In genomic region chr6:136791296-136792065, GRCh38 we compare ENCODE assay signal across 8 cellular contexts. TPM values are rescaled to one million over a fixed set of nuclear protein-coding genes. Genes with fewer than 3 reads are reported as not detected.
DNase-seq lines count a peak whose midpoint lies in the region; ATAC-seq and TF ChIP-seq lines count a peak whose summit lies in the region.

No MANE protein-coding gene starts in this region.

- peak; percentile 83 for TF ChIP-seq POLR2A in GM19099 (IDR thresholded peaks at IDR 0.05; ENCODE audit: extremely low read depth, insufficient read length, low read depth)

- TF ChIP-seq CTCF in OCI-LY3 (IDR thresholded peaks at IDR 0.05; ENCODE audit: low read depth, low read length) (no peak), fibroblast of the aortic adventitia (IDR thresholded peaks at IDR 0.05; ENCODE audit: insufficient read depth, low read length) (no peak), neural crest cell (conservative IDR thresholded peaks at IDR 0.05) (no peak)

- peak overlapping the region; percentile 96 to 99 (median 98) for H3K4me3 Mint-ChIP-seq in CD4-positive, CD25-positive, alpha-beta regulatory T cell
- H3K4me3 Mint-ChIP-seq in activated T-helper 17 cell treated with anti-CD3 and anti-CD28 coated beads, Interleukin-2, amount 50 U/mL, for 72 hours = peak overlapping the region; percentile 97
- peak overlapping the region; percentile 89 for H3K4me3 Mint-ChIP-seq in neural crest cell

- H2AFZ ChIP-seq in OCI-LY3 (ENCODE audit: low read depth, low read length) = peak overlapping the region; percentile 25; the same call in 1 of the 2 replicates

- peaks cover 0 to 1% (median 0%) of the 10 kb centered on the region in 7 donors for H3K9me3 Mint-ChIP-seq in CD4-positive, CD25-positive, alpha-beta regulatory T cell
- H3K9me3 Mint-ChIP-seq in activated T-helper 17 cell treated with anti-CD3 and anti-CD28 coated beads, Interleukin-2, amount 50 U/mL, for 72 hours = no peaks in the 10 kb centered on the region
- no peaks in the 10 kb centered on the region for H3K9me3 Mint-ChIP-seq in neural crest cell

- H3K27me3 Mint-ChIP-seq in CD4-positive, CD25-positive, alpha-beta regulatory T cell = no peaks in the 10 kb centered on the region
- no peaks in the 10 kb centered on the region for H3K27me3 Mint-ChIP-seq in activated T-helper 17 cell treated with anti-CD3 and anti-CD28 coated beads, Interleukin-2, amount 50 U/mL, for 72 hours
- H3K27me3 Mint-ChIP-seq in neural crest cell (ENCODE audit: low read depth) = peaks cover 84% of the 10 kb centered on the region

- peaks cover 16 to 47% (median 34%) of the 10 kb centered on the region in 4 donors for H3K4me1 Mint-ChIP-seq in CD4-positive, CD25-positive, alpha-beta regulatory T cell
- H3K4me1 Mint-ChIP-seq in activated T-helper 17 cell treated with anti-CD3 and anti-CD28 coated beads, Interleukin-2, amount 50 U/mL, for 72 hours = peaks cover 34% of the 10 kb centered on the region
- peaks cover 11% of the 10 kb centered on the region for H3K4me1 Mint-ChIP-seq in neural crest cell

- no peaks in the 10 kb centered on the region for H3K36me3 ChIP-seq in CD4-positive, CD25-positive, alpha-beta regulatory T cell (ENCODE audit: control insufficient read depth, insufficient read depth, low read length)
- H3K36me3 ChIP-seq in OCI-LY3 (replicated peaks; ENCODE audit: low read depth, low read length) = no peaks in the 10 kb centered on the region
- no peaks in the 10 kb centered on the region for H3K36me3 ChIP-seq in thymus (ENCODE audit: control insufficient read depth, insufficient read depth)

- peaks cover 3% of the 10 kb centered on the region for H3K36me3 Mint-ChIP-seq in CD4-positive, CD25-positive, alpha-beta regulatory T cell
- H3K36me3 Mint-ChIP-seq in activated T-helper 17 cell treated with anti-CD3 and anti-CD28 coated beads, Interleukin-2, amount 50 U/mL, for 72 hours (ENCODE audit: low read depth) = peaks cover 21% of the 10 kb centered on the region
- H3K36me3 Mint-ChIP-seq in neural crest cell (ENCODE audit: low read depth) = no peaks in the 10 kb centered on the region

- peaks cover 48% of the 10 kb centered on the region for H3K4me1 ChIP-seq in CD4-positive, CD25-positive, alpha-beta regulatory T cell (ENCODE audit: control insufficient read depth, insufficient read depth, low read length, poor library complexity, severe bottlenecking)
- H3K4me1 ChIP-seq in OCI-LY3 (ENCODE audit: low read length) (peaks cover 7% of the 10 kb centered on the region), thymus (ENCODE audit: control insufficient read depth, insufficient read depth, low read length) (peaks cover 9% of the 10 kb centered on the region)

- peak overlapping the region; percentile 93 for H3K4me2 ChIP-seq in OCI-LY3 (ENCODE audit: low read length)

- WGBS in thymus = under 1% methylated on average over 60 of the region's 60 CpGs

- peak overlapping the region; percentile 95 to 98 (median 97) for H3K27ac Mint-ChIP-seq in CD4-positive, CD25-positive, alpha-beta regulatory T cell
- peak overlapping the region; percentile 94 for H3K27ac Mint-ChIP-seq in activated T-helper 17 cell treated with anti-CD3 and anti-CD28 coated beads, Interleukin-2, amount 50 U/mL, for 72 hours
- no peak overlapping the region for H3K27ac Mint-ChIP-seq in neural crest cell (ENCODE audit: unreplicated experiment)

- no peaks in the 10 kb centered on the region for H3K79me2 ChIP-seq in OCI-LY3 (ENCODE audit: low read length)

- H3K4me3 ChIP-seq in CD4-positive, CD25-positive, alpha-beta regulatory T cell (ENCODE audit: low read depth, low read length) = peak overlapping the region; percentile 95
- H3K4me3 ChIP-seq in OCI-LY3 (ENCODE audit: low read length) (peak overlapping the region; percentile 96), fibroblast of the aortic adventitia (ENCODE audit: low read depth, low read length) (peak overlapping the region; percentile 92), thymus (ENCODE audit: low read length) (peak overlapping the region; percentile 59)

- DNase-seq in CD4-positive, CD25-positive, alpha-beta regulatory T cell = peak; percentile 29 to 78 (median 46)
- DNase-seq in fibroblast of the aortic adventitia (ENCODE audit: low read depth) = peak; percentile 62
- peak; percentile 5 for DNase-seq in neural crest cell (ENCODE audit: low read depth, low spot score)

- H3K9me3 ChIP-seq in CD4-positive, CD25-positive, alpha-beta regulatory T cell (ENCODE audit: control insufficient read depth in 2 of 2, low read length in 2 of 2) = no peaks in the 10 kb centered on the region
- no peaks in the 10 kb centered on the region for H3K9me3 ChIP-seq in OCI-LY3 (ENCODE audit: insufficient read depth, low read length)
- H3K9me3 ChIP-seq in thymus (ENCODE audit: control insufficient read depth) = no peaks in the 10 kb centered on the region

- peak; percentile 4 for ATAC-seq in CD4-positive, CD25-positive, alpha-beta regulatory T cell (ENCODE audit: low read depth in 2 of 2)
- peak; percentile 27 for ATAC-seq in HG03354 (IDR thresholded peaks at IDR 0.05; ENCODE audit: poor library complexity, severe bottlenecking, unreplicated experiment)
- ATAC-seq in activated T-helper 17 cell treated with anti-CD3 and anti-CD28 coated beads, Interleukin-2, amount 50 U/mL, for 72 hours (replicated peaks) = peak; percentile 34

- no peaks in the 10 kb centered on the region for H4K20me1 ChIP-seq in OCI-LY3 (ENCODE audit: insufficient read depth, low read length)

- peak overlapping the region; percentile 87 for H3K9ac ChIP-seq in OCI-LY3 (ENCODE audit: low read length)

- H3K27me3 ChIP-seq in CD4-positive, CD25-positive, alpha-beta regulatory T cell (ENCODE audit: control insufficient read depth, insufficient read depth, low read length) = no peaks in the 10 kb centered on the region
- H3K27me3 ChIP-seq in OCI-LY3 (ENCODE audit: low read depth, low read length) = 0 out of 2 replicates have a peak, but pooled peaks cover 8% of the 10 kb centered on the region
- H3K27me3 ChIP-seq in thymus (ENCODE audit: control insufficient read depth, insufficient read depth) = no peaks in the 10 kb centered on the region

- peak overlapping the region; percentile 99 for H3K27ac ChIP-seq in CD4-positive, CD25-positive, alpha-beta regulatory T cell (ENCODE audit: insufficient read depth, low read length, poor library complexity, severe bottlenecking)
- H3K27ac ChIP-seq in OCI-LY3 (ENCODE audit: low read length) (no peak overlapping the region; the same call in 1 of the 2 replicates), thymus (ENCODE audit: low read depth) (peak overlapping the region; percentile 88)

RNA-seq across cellular contexts. Expression of gene MAP3K5, which starts 0.8 kb away (rescaled TPM):
- 44.0 TPM for total RNA-seq in CD4-positive, CD25-positive, alpha-beta regulatory T cell
- polyA plus RNA-seq in CD4-positive, CD25-positive, alpha-beta regulatory T cell = 10 to 100 TPM; 14.4 to 25.9 (median 17.9) TPM
- total RNA-seq in activated T-helper 17 cell treated with anti-CD3 and anti-CD28 coated beads, Interleukin-2, amount 50 U/mL, for 72 hours = 10 to 100 TPM; 13.8 to 20.1 TPM
- total RNA-seq in fibroblast of the aortic adventitia (ENCODE audit: low replicate concordance) (1.9 and 15.5 TPM in 2 replicates), neural crest cell (0.09 TPM in 2 replicates)
- polyA plus RNA-seq in thymus = 23.0 TPM

RNA-seq across cellular contexts. Expression of gene PEX7, which starts 30.9 kb away (rescaled TPM):
- 4.1 TPM for total RNA-seq in CD4-positive, CD25-positive, alpha-beta regulatory T cell
- polyA plus RNA-seq in CD4-positive, CD25-positive, alpha-beta regulatory T cell = 1 to 10 TPM; 4.8 to 9.4 (median 6.3) TPM
- 1 to 10 TPM; 3.4 to 5.7 TPM for total RNA-seq in activated T-helper 17 cell treated with anti-CD3 and anti-CD28 coated beads, Interleukin-2, amount 50 U/mL, for 72 hours
- 5.0 and 10.6 TPM in 2 replicates for total RNA-seq in fibroblast of the aortic adventitia (ENCODE audit: low replicate concordance)
- total RNA-seq in neural crest cell = 4.5 and 5.3 TPM in 2 replicates
- polyA plus RNA-seq in thymus = 8.4 TPM

Comparison
In these comparisons a context has a peak if more than half of its experiments do, and no peak if none do; other contexts are left out.
1. DNase-seq: peak in every context shown above with its lines; median percentile 62 in fibroblast of the aortic adventitia; 46 in CD4-positive, CD25-positive, alpha-beta regulatory T cell; 5 in neural crest cell.